Comparison of ENCODE assay signal across 8 cellular contexts in genomic region chr6:85866373-85866740, GRCh38.
DNase-seq lines count a peak whose midpoint lies in the region; ATAC-seq and TF ChIP-seq lines count a peak whose summit lies in the region.

No MANE protein-coding gene starts in this region.

- no peaks in the 10 kb centered on the region for H3K9me3 Mint-ChIP-seq in CD4-positive, alpha-beta T cell

- no peaks in the 10 kb centered on the region for H3K27me3 Mint-ChIP-seq in CD4-positive, alpha-beta T cell

- H3K79me2 ChIP-seq in ACC112 (ENCODE audit: control insufficient read depth, insufficient read depth, low read length, unreplicated experiment): no peaks in the 10 kb centered on the region
- no peaks in the 10 kb centered on the region for H3K79me2 ChIP-seq in OCI-LY3 (ENCODE audit: low read length)

- H3K36me3 Mint-ChIP-seq in CD4-positive, alpha-beta T cell (ENCODE audit: low read depth): no peaks in the 10 kb centered on the region

- peak; percentile 16 for ATAC-seq in omental fat pad (ENCODE audit: low FRiP score)
- no peak for ATAC-seq in CD4-positive, alpha-beta T cell (ENCODE audit: poor library complexity)

- peak overlapping the region; percentile 62 for H2AFZ ChIP-seq in ACC112 (ENCODE audit: low read length, unreplicated experiment)
- H2AFZ ChIP-seq in OCI-LY3 (ENCODE audit: low read depth, low read length): no peak overlapping the region

- no peak overlapping the region for H3K4me3 Mint-ChIP-seq in CD4-positive, alpha-beta T cell

- WGBS in esophagus, 2 donors: 29 to 37% methylated on average over 5 of the region's 5 CpGs

- H3K4me3 ChIP-seq in ACC112 (ENCODE audit: low read depth, low read length) (peak overlapping the region; percentile 77), OCI-LY3 (ENCODE audit: low read length) (peak overlapping the region; percentile 51; the same call in 1 of the 2 replicates), esophagus (ENCODE audit: low read depth in 1 of 2, low read length in 2 of 2) (peak overlapping the region; percentile 38 to 47)

- CTCF ChIA-PET in CD4-positive, alpha-beta T cell (lab: Charles Lee): no interaction called here

- H3K27me3 ChIP-seq in ACC112 (ENCODE audit: insufficient read depth, low read length): no peaks in the 10 kb centered on the region
- no peaks in the 10 kb centered on the region for H3K27me3 ChIP-seq in OCI-LY3 (ENCODE audit: low read depth, low read length)
- no peaks in the 10 kb centered on the region for H3K27me3 ChIP-seq in esophagus (ENCODE audit: control insufficient read depth in 1 of 2, insufficient read depth in 2 of 2, low read length in 2 of 2)
- no peaks in the 10 kb centered on the region for H3K27me3 ChIP-seq in CD4-positive, alpha-beta T cell (ENCODE audit: control insufficient read depth, insufficient read depth, low read length)

- H3K9me3 ChIP-seq in OCI-LY3 (ENCODE audit: insufficient read depth, low read length) (no peaks in the 10 kb centered on the region), esophagus (ENCODE audit: control insufficient read depth in 2 of 2, insufficient read depth in 1 of 2, low read depth in 1 of 2, low read length in 1 of 2) (no peaks in the 10 kb centered on the region)
- no peaks in the 10 kb centered on the region for H3K9me3 ChIP-seq in CD4-positive, alpha-beta T cell (ENCODE audit: control insufficient read depth, low read length)

- no peaks in the 10 kb centered on the region for H3K36me3 ChIP-seq in ACC112 (ENCODE audit: insufficient read depth, low read length)
- H3K36me3 ChIP-seq in OCI-LY3 (replicated peaks; ENCODE audit: low read depth, low read length): no peaks in the 10 kb centered on the region
- H3K36me3 ChIP-seq in esophagus (ENCODE audit: control insufficient read depth in 2 of 2, insufficient read depth in 2 of 2, low read length in 1 of 2): no peaks in the 10 kb centered on the region

- H3K4me1 Mint-ChIP-seq in CD4-positive, alpha-beta T cell (ENCODE audit: low read depth): no peaks in the 10 kb centered on the region

- peaks cover 22% of the 10 kb centered on the region for H3K4me1 ChIP-seq in ACC112 (ENCODE audit: control insufficient read depth, insufficient read depth, low read length, unreplicated experiment)
- no peaks in the 10 kb centered on the region for H3K4me1 ChIP-seq in OCI-LY3 (ENCODE audit: low read length)
- H3K4me1 ChIP-seq in esophagus (ENCODE audit: control insufficient read depth in 2 of 2, insufficient read depth in 2 of 2, low read length in 1 of 2): peaks cover 4 to 10% of the 10 kb centered on the region in 2 donors

- H3K27ac Mint-ChIP-seq in CD4-positive, alpha-beta T cell: no peak overlapping the region

- no peak overlapping the region for H3K9ac ChIP-seq in OCI-LY3 (ENCODE audit: low read length)

- DNase-seq in omental fat pad (ENCODE audit: low spot score) (no peak), NCI-H345 (lab: John Stamatoyannopoulos, UW) (no peak), HPDE6-E6E7 (ENCODE audit: extremely low spot score) (no peak), NCI-H1417 (lab: John Stamatoyannopoulos, UW) (no peak)
- no peak for DNase-seq in CD4-positive, alpha-beta T cell

- intact Hi-C loops in CD4-positive, alpha-beta T cell (cut with DNase I, micrococcal nuclease): no loop called here

- POLR2A ChIA-PET in CD4-positive, alpha-beta T cell (lab: Charles Lee): no interaction called here

- H3K27ac ChIP-seq in ACC112 (ENCODE audit: low read depth, low read length) (peak overlapping the region; percentile 25), OCI-LY3 (ENCODE audit: low read length) (no peak overlapping the region), esophagus (ENCODE audit: low read depth in 2 of 2, low read length in 1 of 2) (peak overlapping the region; percentile 57 to 64)
- no peak overlapping the region for H3K27ac ChIP-seq in CD4-positive, alpha-beta T cell (ENCODE audit: low read depth, low read length)

- peak overlapping the region; percentile 48; the same call in 1 of the 2 replicates for H3K4me2 ChIP-seq in OCI-LY3 (ENCODE audit: low read length)

- no peaks in the 10 kb centered on the region for H4K20me1 ChIP-seq in OCI-LY3 (ENCODE audit: insufficient read depth, low read length)

- TF ChIP-seq CTCF in OCI-LY3 (IDR thresholded peaks at IDR 0.05; ENCODE audit: low read depth, low read length): no peak
- TF ChIP-seq CTCF in omental fat pad (IDR thresholded peaks at IDR 0.05): no peak
- TF ChIP-seq CTCF in CD4-positive, alpha-beta T cell (IDR thresholded peaks at IDR 0.05): no peak

Comparison
In these comparisons a context has a peak if more than half of its experiments do, and no peak if none do; other contexts are left out.
1. H3K27ac ChIP-seq: peak in ACC112 (single experiment) and esophagus (2 of 2); none in OCI-LY3 (single experiment) and CD4-positive, alpha-beta T cell (single experiment).
2. Peak in every context shown above with its lines, with median percentiles within 50 percentile points of each other: H3K4me3 ChIP-seq.